ENCODE assay signal across 3 cellular contexts in genomic region chr13:73939071-73939380, GRCh38.
TF ChIP-seq lines count a peak whose summit lies in the region.

No MANE protein-coding gene starts in this region.

TF ChIP-seq in SK-N-SH, 30 proteins besides CTCF, POLR2A, EP300 and RAD21:
- TF ChIP-seq, protein P1, sequence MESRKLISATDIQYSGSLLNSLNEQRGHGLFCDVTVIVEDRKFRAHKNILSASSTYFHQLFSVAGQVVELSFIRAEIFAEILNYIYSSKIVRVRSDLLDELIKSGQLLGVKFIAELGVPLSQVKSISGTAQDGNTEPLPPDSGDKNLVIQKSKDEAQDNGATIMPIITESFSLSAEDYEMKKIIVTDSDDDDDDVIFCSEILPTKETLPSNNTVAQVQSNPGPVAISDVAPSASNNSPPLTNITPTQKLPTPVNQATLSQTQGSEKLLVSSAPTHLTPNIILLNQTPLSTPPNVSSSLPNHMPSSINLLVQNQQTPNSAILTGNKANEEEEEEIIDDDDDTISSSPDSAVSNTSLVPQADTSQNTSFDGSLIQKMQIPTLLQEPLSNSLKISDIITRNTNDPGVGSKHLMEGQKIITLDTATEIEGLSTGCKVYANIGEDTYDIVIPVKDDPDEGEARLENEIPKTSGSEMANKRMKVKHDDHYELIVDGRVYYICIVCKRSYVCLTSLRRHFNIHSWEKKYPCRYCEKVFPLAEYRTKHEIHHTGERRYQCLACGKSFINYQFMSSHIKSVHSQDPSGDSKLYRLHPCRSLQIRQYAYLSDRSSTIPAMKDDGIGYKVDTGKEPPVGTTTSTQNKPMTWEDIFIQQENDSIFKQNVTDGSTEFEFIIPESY (IDR thresholded peaks at IDR 0.05; ENCODE audit: borderline replicate concordance, low read depth) = no peak
- no peak for TF ChIP-seq FOXM1 (IDR thresholded peaks at IDR 0.05; ENCODE audit: low read depth)
- no peak for TF ChIP-seq FOSL2 (IDR thresholded peaks at IDR 0.05; ENCODE audit: borderline replicate concordance, low read depth)
- TF ChIP-seq TAF1 (IDR thresholded peaks at IDR 0.05; ENCODE audit: borderline replicate concordance, low read depth, low read length) = no peak
- TF ChIP-seq RCOR1 (IDR thresholded peaks at IDR 0.05; ENCODE audit: low read length) = no peak
- TF ChIP-seq POLR2AphosphoS5 (IDR thresholded peaks at IDR 0.05; ENCODE audit: low read depth, low read length) = no peak
- TF ChIP-seq NRF1 (IDR thresholded peaks at IDR 0.05; ENCODE audit: low read depth, low read length) = no peak
- no peak for TF ChIP-seq JUND (IDR thresholded peaks at IDR 0.05)
- no peak for TF ChIP-seq PBX3 (IDR thresholded peaks at IDR 0.05)
- no peak for TF ChIP-seq FOXJ3 (CRISPR knock-in tag; IDR thresholded peaks at IDR 0.05)
- TF ChIP-seq SMC3 (IDR thresholded peaks at IDR 0.05; ENCODE audit: low read depth, low read length) = no peak
- TF ChIP-seq YY1 (IDR thresholded peaks at IDR 0.05; ENCODE audit: low read depth) = no peak
- TF ChIP-seq RXRA (IDR thresholded peaks at IDR 0.05; ENCODE audit: borderline replicate concordance, low read depth) = no peak
- no peak for TF ChIP-seq IRF3 (IDR thresholded peaks at IDR 0.05; ENCODE audit: low read depth, low read length)
- no peak for TF ChIP-seq GATA2 (CRISPR knock-in tag; IDR thresholded peaks at IDR 0.05)
- no peak for TF ChIP-seq RFX5 (IDR thresholded peaks at IDR 0.05; ENCODE audit: low read length)
- no peak for TF ChIP-seq SIN3A (IDR thresholded peaks at IDR 0.05; ENCODE audit: borderline replicate concordance, low read depth, low read length)
- TF ChIP-seq CHD2 (IDR thresholded peaks at IDR 0.05; ENCODE audit: low read length, partially characterized antibody) = no peak
- TF ChIP-seq TEAD4 (IDR thresholded peaks at IDR 0.05; ENCODE audit: borderline replicate concordance, insufficient read depth) = no peak
- no peak for TF ChIP-seq GABPA (IDR thresholded peaks at IDR 0.05; ENCODE audit: low read depth)

TF ChIP-seq in SK-N-SH treated with all-trans-retinoic acid at 6 μM for 48 hours, 23 proteins besides CTCF, POLR2A, EP300 and RAD21 (continued from another document):
- TF ChIP-seq ZNF565 (CRISPR knock-in tag; conservative IDR thresholded peaks at IDR 0.05; ENCODE audit: low read depth) = no peak
- TF ChIP-seq SNAI2 (CRISPR knock-in tag; IDR thresholded peaks at IDR 0.05) = no peak
- no peak for TF ChIP-seq CSDC2 (CRISPR knock-in tag; IDR thresholded peaks at IDR 0.05)
- TF ChIP-seq ESRRG (CRISPR knock-in tag; IDR thresholded peaks at IDR 0.05) = no peak
- no peak for TF ChIP-seq ZNF8 (CRISPR knock-in tag; IDR thresholded peaks at IDR 0.05)
- no peak for TF ChIP-seq TOX (CRISPR knock-in tag; IDR thresholded peaks at IDR 0.05; ENCODE audit: borderline replicate concordance)
- no peak for TF ChIP-seq PPARA (CRISPR knock-in tag; IDR thresholded peaks at IDR 0.05; ENCODE audit: borderline replicate concordance)
- no peak for TF ChIP-seq ZNF70 (CRISPR knock-in tag; IDR thresholded peaks at IDR 0.05)
- TF ChIP-seq, protein P2, sequence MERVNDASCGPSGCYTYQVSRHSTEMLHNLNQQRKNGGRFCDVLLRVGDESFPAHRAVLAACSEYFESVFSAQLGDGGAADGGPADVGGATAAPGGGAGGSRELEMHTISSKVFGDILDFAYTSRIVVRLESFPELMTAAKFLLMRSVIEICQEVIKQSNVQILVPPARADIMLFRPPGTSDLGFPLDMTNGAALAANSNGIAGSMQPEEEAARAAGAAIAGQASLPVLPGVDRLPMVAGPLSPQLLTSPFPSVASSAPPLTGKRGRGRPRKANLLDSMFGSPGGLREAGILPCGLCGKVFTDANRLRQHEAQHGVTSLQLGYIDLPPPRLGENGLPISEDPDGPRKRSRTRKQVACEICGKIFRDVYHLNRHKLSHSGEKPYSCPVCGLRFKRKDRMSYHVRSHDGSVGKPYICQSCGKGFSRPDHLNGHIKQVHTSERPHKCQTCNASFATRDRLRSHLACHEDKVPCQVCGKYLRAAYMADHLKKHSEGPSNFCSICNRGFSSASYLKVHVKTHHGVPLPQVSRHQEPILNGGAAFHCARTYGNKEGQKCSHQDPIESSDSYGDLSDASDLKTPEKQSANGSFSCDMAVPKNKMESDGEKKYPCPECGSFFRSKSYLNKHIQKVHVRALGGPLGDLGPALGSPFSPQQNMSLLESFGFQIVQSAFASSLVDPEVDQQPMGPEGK (CRISPR knock-in tag; IDR thresholded peaks at IDR 0.05; ENCODE audit: borderline replicate concordance) = no peak
- TF ChIP-seq RARB (CRISPR knock-in tag; IDR thresholded peaks at IDR 0.05) = no peak
- no peak for TF ChIP-seq ARNTL (CRISPR knock-in tag; IDR thresholded peaks at IDR 0.05; ENCODE audit: borderline replicate concordance, low read depth)
- TF ChIP-seq POU6F1 (CRISPR knock-in tag; IDR thresholded peaks at IDR 0.05; ENCODE audit: borderline replicate concordance, low read depth) = no peak
- no peak for TF ChIP-seq ISL1 (CRISPR knock-in tag; IDR thresholded peaks at IDR 0.05)
- TF ChIP-seq TSHZ2 (CRISPR knock-in tag; IDR thresholded peaks at IDR 0.05) = no peak
- TF ChIP-seq BACH2 (CRISPR knock-in tag; IDR thresholded peaks at IDR 0.05; ENCODE audit: borderline replicate concordance) = no peak
TF ChIP-seq in SK-N-SH treated with all-trans-retinoic acid at 6 μM for 48 hours: peak in this region for 0.

TF ChIP-seq in HEK293T, 16 proteins besides CTCF, POLR2A, EP300 and RAD21 (continued from another document):
- TF ChIP-seq PKNOX1 (IDR thresholded peaks at IDR 0.05) (no peak), L3MBTL2 (conservative IDR thresholded peaks at IDR 0.05) (no peak), CTBP1 (IDR thresholded peaks at IDR 0.05; ENCODE audit: borderline replicate concordance) (no peak), BHLHE40 (IDR thresholded peaks at IDR 0.05; ENCODE audit: borderline replicate concordance) (no peak)
